8 cellular contexts compared by ENCODE assay signal in genomic region chr11:123166095-123166559, GRCh38. TPM values are rescaled to one million over a fixed set of nuclear protein-coding genes. Genes with fewer than 3 reads are reported as not detected.
DNase-seq lines count a peak whose midpoint lies in the region; ATAC-seq and TF ChIP-seq lines count a peak whose summit lies in the region.

No MANE protein-coding gene starts in this region.

- H3K4me1 Mint-ChIP-seq in activated CD8-positive, alpha-beta memory T cell treated with anti-CD3 and anti-CD28 coated beads, Interleukin-2, amount 10 ng/mL, durations not matched to agents 7 days and 5 days: no peaks in the 10 kb centered on the region

- H3K36me3 Mint-ChIP-seq in activated CD8-positive, alpha-beta memory T cell treated with anti-CD3 and anti-CD28 coated beads, Interleukin-2, amount 10 ng/mL, durations not matched to agents 7 days and 5 days: no peaks in the 10 kb centered on the region

- H3K27me3 ChIP-seq in foreskin keratinocyte: no peaks in the 10 kb centered on the region

- no peak overlapping the region for H3K27ac Mint-ChIP-seq in activated CD8-positive, alpha-beta memory T cell treated with anti-CD3 and anti-CD28 coated beads, Interleukin-2, amount 10 ng/mL, durations not matched to agents 7 days and 5 days

- no peak overlapping the region for H3K4me3 Mint-ChIP-seq in activated CD8-positive, alpha-beta memory T cell treated with anti-CD3 and anti-CD28 coated beads, Interleukin-2, amount 10 ng/mL, durations not matched to agents 7 days and 5 days

- no peaks in the 10 kb centered on the region for H3K4me1 ChIP-seq in foreskin keratinocyte

- DNase-seq in activated CD8-positive, alpha-beta memory T cell treated with anti-CD3 and anti-CD28 coated beads, Interleukin-2, amount 10 ng/mL, durations not matched to agents 7 days and 5 days: peak; percentile 45
- no peak for DNase-seq in activated CD8-positive, alpha-beta memory T cell treated with anti-CD3 and anti-CD28 coated beads for 24 hours
- DNase-seq in RWPE1 (ENCODE audit: low spot score): no peak
- DNase-seq in foreskin keratinocyte: peak; percentile 71 to 81
- no peak for DNase-seq in retinal pigment epithelial cell (ENCODE audit: low read depth)
- DNase-seq in SKM-1 treated with dmso at 0.1 percent for 144 hours (lab: John Stamatoyannopoulos, UW; ENCODE audit: unreplicated experiment): no peak
- DNase-seq in NCI-H146 (lab: John Stamatoyannopoulos, UW): no peak

- POLR2A ChIA-PET in RWPE1 (lab: Yijun Ruan, JAX; ENCODE audit: low non-redundant PET): no interaction called here

- no peaks in the 10 kb centered on the region for H3K9me3 Mint-ChIP-seq in activated CD8-positive, alpha-beta memory T cell treated with anti-CD3 and anti-CD28 coated beads, Interleukin-2, amount 10 ng/mL, durations not matched to agents 7 days and 5 days (ENCODE audit: low read depth)

- ATAC-seq in activated CD8-positive, alpha-beta memory T cell treated with anti-CD3 and anti-CD28 coated beads, Interleukin-2, amount 10 ng/mL, durations not matched to agents 7 days and 5 days: no peak
- peak; percentile 76 for ATAC-seq in foreskin keratinocyte
- no peak for ATAC-seq in HG02588 (IDR thresholded peaks at IDR 0.05; ENCODE audit: unreplicated experiment)

- no peak overlapping the region for H3K4me3 ChIP-seq in retinal pigment epithelial cell (ENCODE audit: low read length)

- H3K27ac ChIP-seq in RWPE1 (peak overlapping the region; percentile 24), foreskin keratinocyte (no peak overlapping the region)

- CTCF ChIA-PET in activated CD8-positive, alpha-beta memory T cell treated with anti-CD3 and anti-CD28 coated beads, Interleukin-2, amount 10 ng/mL, durations not matched to agents 7 days and 5 days (lab: Charles Lee): interaction anchor here (0.6 to 0.8 kb wide), 2 partner anchors 81 to 98 kb away, joined by 3 to 5 read pairs; no protein-coding TSS in a partner anchor
- CTCF ChIA-PET in RWPE1 (lab: Yijun Ruan, JAX): interaction anchor here (0.8 to 1.7 kb wide), 2 partner anchors 81 kb away, joined by 4 to 6 read pairs; no protein-coding TSS in a partner anchor

- H3K27me3 Mint-ChIP-seq in activated CD8-positive, alpha-beta memory T cell treated with anti-CD3 and anti-CD28 coated beads, Interleukin-2, amount 10 ng/mL, durations not matched to agents 7 days and 5 days: peaks cover 10% of the 10 kb centered on the region

- TF ChIP-seq CTCF in RWPE1 (conservative IDR thresholded peaks at IDR 0.05; ENCODE audit: low read depth): no peak; the same call in 1 of the 2 replicates
- TF ChIP-seq CTCF in foreskin keratinocyte (conservative IDR thresholded peaks at IDR 0.05): peak; percentile 65
- TF ChIP-seq CTCF in retinal pigment epithelial cell (conservative IDR thresholded peaks at IDR 0.05; ENCODE audit: low read depth, low read length): peak; percentile 77

RNA-seq across cellular contexts. Expression of gene CLMP, which starts 28.9 kb away (rescaled TPM):
- under 1 TPM in 1 of 2 experiments, not detected in 1; 0.58 TPM for total RNA-seq in activated CD8-positive, alpha-beta memory T cell treated with anti-CD3 and anti-CD28 coated beads, Interleukin-2, amount 10 ng/mL, durations not matched to agents 7 days and 5 days
- total RNA-seq in foreskin keratinocyte: 3.6 and 6.7 TPM in 2 replicates
- 1.1 and 1.9 TPM in 2 replicates for polyA plus RNA-seq in foreskin keratinocyte

Comparison
In these comparisons a context has a peak if more than half of its experiments do, and no peak if none do; other contexts are left out.
1. DNase-seq: peak in activated CD8-positive, alpha-beta memory T cell treated with anti-CD3 and anti-CD28 coated beads, Interleukin-2, amount 10 ng/mL, durations not matched to agents 7 days and 5 days (single experiment) and foreskin keratinocyte (2 of 2); none in activated CD8-positive, alpha-beta memory T cell treated with anti-CD3 and anti-CD28 coated beads for 24 hours (single experiment), RWPE1 (single experiment), retinal pigment epithelial cell (single experiment), SKM-1 treated with dmso at 0.1 percent for 144 hours (single experiment) and NCI-H146 (single experiment).